Comparison of ENCODE assay signal across 8 cellular contexts in the genomic region with DNA sequence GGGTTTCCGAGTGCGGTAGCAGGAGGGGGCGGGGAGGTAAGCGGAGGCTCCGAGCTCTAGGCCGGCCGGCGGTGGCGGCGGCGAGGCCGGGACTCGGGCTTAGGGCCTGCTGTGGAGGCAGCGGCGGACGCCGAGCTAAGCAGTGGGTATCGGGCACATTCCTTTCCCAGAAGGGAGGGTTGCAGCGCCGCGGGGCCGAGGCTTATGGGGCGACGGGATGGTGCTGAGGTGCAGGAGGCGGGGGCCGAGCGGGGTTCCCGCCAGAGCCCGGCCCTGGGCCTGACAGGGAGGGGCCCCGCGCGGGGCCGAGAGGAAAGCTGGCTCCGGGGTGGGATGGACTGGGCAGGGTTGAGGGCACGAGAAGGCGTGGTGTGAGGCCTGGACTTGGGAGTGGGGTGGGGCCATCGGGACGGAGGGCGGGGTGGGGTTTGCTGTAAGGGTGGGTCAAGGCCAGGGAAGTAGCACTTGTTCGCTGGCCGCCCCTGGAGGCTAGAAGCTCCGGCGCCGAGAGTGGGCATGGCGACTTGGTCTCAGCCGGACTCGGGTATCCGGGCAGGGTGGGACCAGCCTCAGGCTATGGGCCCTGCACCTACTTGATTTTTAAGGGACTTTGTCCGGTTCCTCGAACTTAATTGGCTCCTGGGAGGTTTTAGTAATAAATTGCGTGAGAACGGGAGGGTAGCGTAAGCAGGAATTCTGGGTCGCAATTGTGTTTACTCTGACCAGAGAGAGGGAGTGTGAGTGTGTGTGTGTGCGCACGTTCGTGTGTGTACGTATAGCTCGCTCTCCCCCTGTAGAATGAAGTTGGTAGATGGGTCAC. TPM values are rescaled to one million over a fixed set of nuclear protein-coding genes. Genes with fewer than 3 reads are reported as not detected.
DNase-seq lines count a peak whose midpoint lies in the region; ATAC-seq and TF ChIP-seq lines count a peak whose summit lies in the region.

A gene with protein sequence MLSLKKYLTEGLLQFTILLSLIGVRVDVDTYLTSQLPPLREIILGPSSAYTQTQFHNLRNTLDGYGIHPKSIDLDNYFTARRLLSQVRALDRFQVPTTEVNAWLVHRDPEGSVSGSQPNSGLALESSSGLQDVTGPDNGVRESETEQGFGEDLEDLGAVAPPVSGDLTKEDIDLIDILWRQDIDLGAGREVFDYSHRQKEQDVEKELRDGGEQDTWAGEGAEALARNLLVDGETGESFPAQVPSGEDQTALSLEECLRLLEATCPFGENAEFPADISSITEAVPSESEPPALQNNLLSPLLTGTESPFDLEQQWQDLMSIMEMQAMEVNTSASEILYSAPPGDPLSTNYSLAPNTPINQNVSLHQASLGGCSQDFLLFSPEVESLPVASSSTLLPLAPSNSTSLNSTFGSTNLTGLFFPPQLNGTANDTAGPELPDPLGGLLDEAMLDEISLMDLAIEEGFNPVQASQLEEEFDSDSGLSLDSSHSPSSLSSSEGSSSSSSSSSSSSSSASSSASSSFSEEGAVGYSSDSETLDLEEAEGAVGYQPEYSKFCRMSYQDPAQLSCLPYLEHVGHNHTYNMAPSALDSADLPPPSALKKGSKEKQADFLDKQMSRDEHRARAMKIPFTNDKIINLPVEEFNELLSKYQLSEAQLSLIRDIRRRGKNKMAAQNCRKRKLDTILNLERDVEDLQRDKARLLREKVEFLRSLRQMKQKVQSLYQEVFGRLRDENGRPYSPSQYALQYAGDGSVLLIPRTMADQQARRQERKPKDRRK (plus strand): TSS at position 39 of the 820 bp plus-strand sequence. CDS start 2,760 bp downstream, outside the sequence.

- DNase-seq in COR-L47 (lab: John Stamatoyannopoulos, UW) (peak; percentile 54), NCI-H748 treated with DMSO at 0.1 percent for 48 hours (lab: John Stamatoyannopoulos, UW) (peak; percentile 56), glomerular endothelial cell (ENCODE audit: extremely low read depth, low read depth, low spot score) (no peak), GM19240 (ENCODE audit: insufficient read length, low spot score) (no peak)
- DNase-seq in activated naive CD4-positive, alpha-beta T cell treated with anti-CD3 and anti-CD28 coated beads, Interleukin-2, amount 50 U/mL, for 72 hours (ENCODE audit: low spot score in 2 of 2): no peak

- H3K27ac Mint-ChIP-seq in activated naive CD4-positive, alpha-beta T cell treated with anti-CD3 and anti-CD28 coated beads, Interleukin-2, amount 50 U/mL, for 72 hours: peak within 1 kb of the TSS; percentile 93 to 100

- H3K4me3 ChIP-seq in neutrophil (ENCODE audit: low read depth in 1 of 2, low read length in 1 of 2): peak within 1 kb of the TSS; percentile 84 to 96

- H3K9me3 ChIP-seq in neutrophil: no peaks in the 10 kb centered on the region

- peaks cover 32% of the 10 kb centered on the region for H3K36me3 ChIP-seq in neutrophil

- ATAC-seq in GM19023 (IDR thresholded peaks at IDR 0.05; ENCODE audit: unreplicated experiment) (peak; percentile 34), HG03139 (IDR thresholded peaks at IDR 0.05; ENCODE audit: unreplicated experiment) (peak; percentile 26)
- ATAC-seq in activated naive CD4-positive, alpha-beta T cell treated with anti-CD3 and anti-CD28 coated beads, Interleukin-2, amount 50 U/mL, for 72 hours: peak; percentile 25 to 36

- H3K9me3 Mint-ChIP-seq in activated naive CD4-positive, alpha-beta T cell treated with anti-CD3 and anti-CD28 coated beads, Interleukin-2, amount 50 U/mL, for 72 hours: no peaks in the 10 kb centered on the region

- TF ChIP-seq CTCF in neutrophil (IDR thresholded peaks at IDR 0.05): no peak

- peaks cover 5% of the 10 kb centered on the region for H3K27me3 ChIP-seq in neutrophil

- H3K4me1 ChIP-seq in neutrophil (ENCODE audit: control insufficient read depth in 1 of 2, insufficient read depth in 1 of 2, low read depth in 1 of 2, low read length in 1 of 2): peaks cover 23 to 29% of the 10 kb centered on the region in 2 experiments

- H3K36me3 Mint-ChIP-seq in activated naive CD4-positive, alpha-beta T cell treated with anti-CD3 and anti-CD28 coated beads, Interleukin-2, amount 50 U/mL, for 72 hours: peaks cover 42 to 47% of the 10 kb centered on the region in 2 donors

- H3K27ac ChIP-seq in neutrophil: peak within 1 kb of the TSS; percentile 98

RNA-seq across cellular contexts. Expression of the gene that starts here (rescaled TPM):
- 10 to 100 TPM; 81.9 to 92.5 TPM for total RNA-seq in activated naive CD4-positive, alpha-beta T cell treated with anti-CD3 and anti-CD28 coated beads, Interleukin-2, amount 50 U/mL, for 72 hours
- 163 and 201 TPM in 2 replicates for total RNA-seq in glomerular endothelial cell

Comparison
In these comparisons a context has a peak if more than half of its experiments do, and no peak if none do; other contexts are left out.
1. DNase-seq: peak in COR-L47 (single experiment) and NCI-H748 treated with DMSO at 0.1 percent for 48 hours (single experiment); none in activated naive CD4-positive, alpha-beta T cell treated with anti-CD3 and anti-CD28 coated beads, Interleukin-2, amount 50 U/mL, for 72 hours (0 of 2), glomerular endothelial cell (single experiment) and GM19240 (single experiment).
2. Peak in every context shown above with its lines, with median percentiles within 50 percentile points of each other: ATAC-seq.